In the genomic region with DNA sequence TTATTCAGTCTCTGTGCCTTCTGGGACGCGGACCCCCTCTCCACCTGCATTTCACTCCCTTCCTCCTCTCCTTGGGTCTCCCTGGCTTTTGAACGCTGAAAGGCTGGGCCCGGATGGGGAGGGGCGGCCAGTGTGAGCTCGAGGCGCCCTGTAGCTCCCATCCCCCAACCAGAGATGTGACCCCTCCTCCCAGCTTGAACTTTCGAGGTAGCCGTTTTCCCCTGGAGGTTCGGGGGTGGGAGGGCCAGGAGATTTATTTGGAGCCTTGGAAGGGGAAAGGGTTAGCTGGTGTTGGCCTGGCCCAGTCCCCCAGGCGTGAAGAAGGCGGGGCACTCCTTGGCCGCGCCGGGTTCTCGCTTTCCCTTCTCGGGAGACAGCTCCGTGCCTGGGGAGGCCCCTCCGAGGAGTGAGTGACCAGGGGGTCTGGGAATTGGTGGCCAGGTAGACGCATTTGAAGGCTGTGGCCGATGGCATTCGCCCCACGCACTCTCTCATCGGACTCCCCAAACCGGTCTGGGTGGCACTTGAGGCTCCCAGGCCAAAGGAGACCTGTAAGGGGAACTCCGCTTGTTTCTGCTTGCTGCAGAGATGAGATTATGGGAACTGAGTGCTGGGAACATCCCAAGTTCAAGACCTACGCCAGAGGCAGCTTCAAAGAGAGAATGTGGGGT, we compare ENCODE assay signal across 2 cellular contexts.
TF ChIP-seq lines count a peak whose summit lies in the region.

No MANE protein-coding gene starts in this region.

TF ChIP-seq in A549, 52 proteins besides CTCF, POLR2A, EP300 and RAD21:
- TF ChIP-seq ZC3H11A (IDR thresholded peaks at IDR 0.05): no peak
- TF ChIP-seq RNF2 (IDR thresholded peaks at IDR 0.05; ENCODE audit: borderline replicate concordance, low read depth): no peak

TF ChIP-seq in GM23338, 12 proteins besides CTCF, POLR2A, EP300 and RAD21:
- TF ChIP-seq, protein P1, sequence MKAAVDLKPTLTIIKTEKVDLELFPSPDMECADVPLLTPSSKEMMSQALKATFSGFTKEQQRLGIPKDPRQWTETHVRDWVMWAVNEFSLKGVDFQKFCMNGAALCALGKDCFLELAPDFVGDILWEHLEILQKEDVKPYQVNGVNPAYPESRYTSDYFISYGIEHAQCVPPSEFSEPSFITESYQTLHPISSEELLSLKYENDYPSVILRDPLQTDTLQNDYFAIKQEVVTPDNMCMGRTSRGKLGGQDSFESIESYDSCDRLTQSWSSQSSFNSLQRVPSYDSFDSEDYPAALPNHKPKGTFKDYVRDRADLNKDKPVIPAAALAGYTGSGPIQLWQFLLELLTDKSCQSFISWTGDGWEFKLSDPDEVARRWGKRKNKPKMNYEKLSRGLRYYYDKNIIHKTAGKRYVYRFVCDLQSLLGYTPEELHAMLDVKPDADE (IDR thresholded peaks at IDR 0.05): no peak
- TF ChIP-seq POLR2AphosphoS5 (IDR thresholded peaks at IDR 0.05; ENCODE audit: low read depth): peak; percentile 41
